Comparison of ENCODE assay signal across 1 cellular context in genomic region chr6:13334953-13335352, GRCh38.
TF ChIP-seq lines count a peak whose summit lies in the region.

No MANE protein-coding gene starts in this region.

TF ChIP-seq in WTC11, 78 proteins besides CTCF, POLR2A, EP300 and RAD21 (continued from another document):
- TF ChIP-seq ZMAT4 (CRISPR knock-in tag; IDR thresholded peaks at IDR 0.05) (no peak), HMGA2 (CRISPR knock-in tag; IDR thresholded peaks at IDR 0.05) (no peak), TEAD1 (CRISPR knock-in tag; IDR thresholded peaks at IDR 0.05) (no peak), NFE2L1 (CRISPR knock-in tag; IDR thresholded peaks at IDR 0.05) (no peak), USF2 (CRISPR knock-in tag; IDR thresholded peaks at IDR 0.05) (no peak), NR3C1 (CRISPR knock-in tag; conservative IDR thresholded peaks at IDR 0.05; ENCODE audit: low read depth) (no peak), ESRRA (CRISPR knock-in tag; IDR thresholded peaks at IDR 0.05; ENCODE audit: borderline replicate concordance) (no peak), IRF1 (CRISPR knock-in tag; IDR thresholded peaks at IDR 0.05) (no peak), PREB (CRISPR knock-in tag; IDR thresholded peaks at IDR 0.05; ENCODE audit: borderline replicate concordance) (no peak)
